Comparison of ENCODE assay signal across 9 cellular contexts in genomic region chr6:152380351-152380767, GRCh38.
DNase-seq lines count a peak whose midpoint lies in the region; ATAC-seq and TF ChIP-seq lines count a peak whose summit lies in the region.
"Had no signal": no experiment of that assay in that cellular context is flagged by ENCODE, and none has a peak within 500 bp of the region (broad histone marks: within the 10 kb centered on the region; RNA-seq: fewer than 3 reads in every experiment).

No MANE protein-coding gene starts in this region.

- no peaks in the 10 kb centered on the region for H3K4me1 Mint-ChIP-seq in T-helper 17 cell

- peak overlapping the region; percentile 89 to 94 (median 90) for H3K27ac ChIP-seq in gastroesophageal sphincter
- peak overlapping the region; percentile 92 for H3K27ac ChIP-seq in parathyroid adenoma

- no peaks in the 10 kb centered on the region for H3K79me2 ChIP-seq in parathyroid adenoma

- peak overlapping the region; percentile 51 to 55 for H3K4me3 ChIP-seq in gastroesophageal sphincter
- peak overlapping the region; percentile 42 for H3K4me3 ChIP-seq in parathyroid adenoma (ENCODE audit: low read depth, low read length)

- peaks cover 2 to 21% (median 7%) of the 10 kb centered on the region in 3 donors for H3K4me1 ChIP-seq in gastroesophageal sphincter
- H3K4me1 ChIP-seq in parathyroid adenoma, result no peaks in the 10 kb centered on the region

- H3K27me3 ChIP-seq in gastroesophageal sphincter, result no peaks in the 10 kb centered on the region
- H3K27me3 ChIP-seq in parathyroid adenoma (ENCODE audit: control insufficient read depth, insufficient read depth, low read length), result no peaks in the 10 kb centered on the region

- H3K27me3 Mint-ChIP-seq in T-helper 17 cell, result peaks cover 30% of the 10 kb centered on the region

- TF ChIP-seq POLR2A in gastroesophageal sphincter (IDR thresholded peaks at IDR 0.05), result peak in 1 of 2 donors; percentile 15

- peak; percentile 71 for ATAC-seq in SK-N-SH treated with all-trans-retinoic acid at 6 μM for 48 hours
- ATAC-seq in gastroesophageal sphincter, result peak; percentile 68
- no peak for ATAC-seq in T-helper 17 cell
- ATAC-seq in HG02642 (IDR thresholded peaks at IDR 0.05; ENCODE audit: poor library complexity, unreplicated experiment), result no peak
- no peak for ATAC-seq in HG02623 (IDR thresholded peaks at IDR 0.05; ENCODE audit: unreplicated experiment)

- no peaks in the 10 kb centered on the region for H3K36me3 Mint-ChIP-seq in T-helper 17 cell (ENCODE audit: low read depth)

- no peak overlapping the region for H3K27ac Mint-ChIP-seq in T-helper 17 cell

- in situ Hi-C loops in Caki2 (cut with HindIII; ENCODE audit: low pct_unique_long_range_greater_than_20kb, low sequenced_read_pairs), result no loop called here

- H3K9me3 ChIP-seq in gastroesophageal sphincter, result no peaks in the 10 kb centered on the region
- no peaks in the 10 kb centered on the region for H3K9me3 ChIP-seq in parathyroid adenoma (ENCODE audit: control insufficient read depth, low read length)
- H3K9me3 ChIP-seq in T-helper 17 cell (ENCODE audit: control insufficient read depth, low read length, poor library complexity, severe bottlenecking), result no peaks in the 10 kb centered on the region

- no peak overlapping the region for H3K4me3 Mint-ChIP-seq in T-helper 17 cell

- 0 to 5% methylated on average over 5 of the region's 5 CpGs for WGBS in gastroesophageal sphincter (ENCODE audit: low coverage in 1 of 2), 2 donors

- TF ChIP-seq EP300 in gastroesophageal sphincter (IDR thresholded peaks at IDR 0.05), result no peak

- H2AFZ ChIP-seq in parathyroid adenoma, result peak overlapping the region; percentile 94

- H3K9ac ChIP-seq in parathyroid adenoma, result peak overlapping the region; percentile 1

- H3K4me2 ChIP-seq in parathyroid adenoma (ENCODE audit: low read length), result peak overlapping the region; percentile 64

- TF ChIP-seq CTCF in gastroesophageal sphincter (IDR thresholded peaks at IDR 0.05) (peak in 1 of 4 experiments; percentile 18), parathyroid adenoma (IDR thresholded peaks at IDR 0.05) (no peak)

- peaks cover 0 to 11% of the 10 kb centered on the region in 2 donors for H3K36me3 ChIP-seq in gastroesophageal sphincter
- no peaks in the 10 kb centered on the region for H3K36me3 ChIP-seq in parathyroid adenoma (ENCODE audit: control insufficient read depth, insufficient read depth, low read length)

- DNase-seq in Caki2 (ENCODE audit: low read depth) (peak; percentile 58), NCI-H1694 (lab: John Stamatoyannopoulos, UW) (no peak), T-helper 17 cell (no peak)
- DNase-seq: NCI-H510A had no signal

TF ChIP-seq in SK-N-SH treated with all-trans-retinoic acid at 6 μM for 48 hours, 23 proteins besides CTCF, POLR2A, EP300 and RAD21:
- TF ChIP-seq ISL1 (CRISPR knock-in tag; IDR thresholded peaks at IDR 0.05), result peak; percentile 29
- TF ChIP-seq CSRNP3 (CRISPR knock-in tag; IDR thresholded peaks at IDR 0.05), result no peak

Comparison
In these comparisons a context has a peak if more than half of its experiments do, and no peak if none do; other contexts are left out.
1. ATAC-seq: peak in SK-N-SH treated with all-trans-retinoic acid at 6 μM for 48 hours (single experiment) and gastroesophageal sphincter (single experiment); none in T-helper 17 cell (single experiment), HG02642 (single experiment) and HG02623 (single experiment).